8 cellular contexts compared by ENCODE assay signal in the genomic region with DNA sequence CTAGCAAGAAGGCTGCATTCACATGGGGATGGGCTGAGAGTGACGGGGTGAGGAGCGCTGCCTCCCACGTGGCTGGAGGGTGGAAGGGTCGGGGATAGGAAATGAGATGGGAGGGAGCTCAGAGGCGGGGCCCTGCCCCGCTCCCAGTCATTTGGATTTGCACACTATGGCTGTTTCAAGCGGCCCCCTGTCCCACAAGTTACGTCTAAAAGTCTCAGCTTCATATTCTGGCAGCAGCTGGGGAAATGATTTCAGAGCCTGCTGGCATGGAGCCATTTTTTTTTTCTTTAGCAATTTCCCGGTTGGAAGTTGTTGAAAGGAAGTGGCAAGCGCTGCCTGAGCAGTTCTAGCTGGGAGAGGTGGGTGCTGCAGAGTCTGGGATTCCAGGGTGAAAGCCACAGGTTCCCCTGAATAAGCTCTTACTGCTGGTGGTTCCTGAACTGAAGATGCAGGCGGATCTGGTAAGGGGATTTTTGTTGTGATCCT.
DNase-seq lines count a peak whose midpoint lies in the region; ATAC-seq and TF ChIP-seq lines count a peak whose summit lies in the region.

No MANE protein-coding gene starts in this region.

- WGBS in adrenal gland, 4 donors, result 22 to 38% (median 28%) methylated on average over 10 to 11 of the region's 11 CpGs
- WGBS in hepatocyte (ENCODE audit: low lambda C conversion rate, missing lambda C conversion rate), result 47% methylated on average over 10 of the region's 11 CpGs

- TF ChIP-seq CTCF in HFF-Myc (IDR thresholded peaks at IDR 0.05; ENCODE audit: low read depth, low read length, missing control alignments) (no peak), adrenal gland (IDR thresholded peaks at IDR 0.05) (no peak), hepatocyte (IDR thresholded peaks at IDR 0.05; ENCODE audit: poor library complexity) (no peak)

- intact Hi-C loops in adrenal gland (cut with DNase I), result no loop called here

- H3K79me2 ChIP-seq in hepatocyte, result peaks cover 56% of the 10 kb centered on the region

- H3K9me3 ChIP-seq in adrenal gland (replicated peaks in 1 of 3), result no peaks in the 10 kb centered on the region
- no peaks in the 10 kb centered on the region for H3K9me3 ChIP-seq in hepatocyte (ENCODE audit: low read depth)
- H3K9me3 ChIP-seq in stomach smooth muscle (ENCODE audit: control insufficient read depth in 2 of 2, low read length in 2 of 2), result no peaks in the 10 kb centered on the region

- DNase-seq in HFF-Myc (ENCODE audit: extremely low read depth, low read depth), result peak; percentile 75
- peak in 6 of 7 donors; percentile 61 to 83 (median 69) for DNase-seq in adrenal gland
- DNase-seq in hepatocyte (ENCODE audit: low spot score), result peak; percentile 84
- DNase-seq in SIG-M5 treated with dmso at 0.1 percent for 504 hours (lab: John Stamatoyannopoulos, UW; ENCODE audit: unreplicated experiment), result no peak
- no peak for DNase-seq in OCI-M1 (lab: John Stamatoyannopoulos, UW)

- H3K9me2 ChIP-seq in hepatocyte (replicated peaks; ENCODE audit: insufficient read depth), result no peaks in the 10 kb centered on the region

- no peaks in the 10 kb centered on the region for H3K27me3 ChIP-seq in adrenal gland
- no peaks in the 10 kb centered on the region for H3K27me3 ChIP-seq in hepatocyte
- no peaks in the 10 kb centered on the region for H3K27me3 ChIP-seq in stomach smooth muscle (ENCODE audit: control insufficient read depth in 1 of 2, insufficient read depth in 2 of 2, low read length in 2 of 2)

- H4K20me1 ChIP-seq in hepatocyte (ENCODE audit: insufficient read depth, poor library complexity, severe bottlenecking), result no peaks in the 10 kb centered on the region

- TF ChIP-seq POLR2A in adrenal gland (IDR thresholded peaks at IDR 0.05), result no peak

- H3K27ac ChIP-seq in adrenal gland (peak overlapping the region in 4 of 5 donors; percentile 39 to 85 (median 64)), hepatocyte (peak overlapping the region; percentile 90), stomach smooth muscle (ENCODE audit: low read length) (peak overlapping the region; percentile 18)

- H3K4me1 ChIP-seq in adrenal gland (replicated peaks in 1 of 2), result peaks cover 14 to 46% of the 10 kb centered on the region in 2 donors
- H3K4me1 ChIP-seq in hepatocyte (ENCODE audit: insufficient read depth), result peaks cover 26% of the 10 kb centered on the region
- peaks cover 18% of the 10 kb centered on the region for H3K4me1 ChIP-seq in stomach smooth muscle (ENCODE audit: control insufficient read depth, insufficient read depth, low read length)

- H3K4me2 ChIP-seq in hepatocyte, result peak overlapping the region; percentile 62

- H3K4me3 ChIP-seq in HFF-Myc (replicated peaks; ENCODE audit: low read depth, low read length), result peak overlapping the region; percentile 16
- peak overlapping the region in 1 of 4 donors; percentile 18 for H3K4me3 ChIP-seq in adrenal gland
- H3K4me3 ChIP-seq in hepatocyte, result no peak overlapping the region
- peak overlapping the region in 1 of 2 donors; percentile 44 for H3K4me3 ChIP-seq in stomach smooth muscle (ENCODE audit: low read length in 2 of 2)

- no peak for ATAC-seq in HG02642 (IDR thresholded peaks at IDR 0.05; ENCODE audit: poor library complexity, unreplicated experiment)
- no peak for ATAC-seq in GM18868 (IDR thresholded peaks at IDR 0.05; ENCODE audit: unreplicated experiment)

- no peaks in the 10 kb centered on the region for H3K36me3 ChIP-seq in adrenal gland (replicated peaks in 1 of 2)
- H3K36me3 ChIP-seq in hepatocyte (replicated peaks; ENCODE audit: insufficient read depth, low read depth), result no peaks in the 10 kb centered on the region
- H3K36me3 ChIP-seq in stomach smooth muscle (ENCODE audit: control insufficient read depth in 2 of 2, insufficient read depth in 2 of 2, low read length in 2 of 2), result peaks cover 0 to 2% of the 10 kb centered on the region in 2 donors

- H3K9ac ChIP-seq in stomach smooth muscle (ENCODE audit: low read length in 2 of 2), result peak overlapping the region in 1 of 2 donors; percentile 5

- H2AFZ ChIP-seq in hepatocyte, result no peak overlapping the region

Comparison
In these comparisons a context has a peak if more than half of its experiments do, and no peak if none do; other contexts are left out.
1. DNase-seq: peak in HFF-Myc (single experiment), adrenal gland (6 of 7) and hepatocyte (single experiment); none in SIG-M5 treated with dmso at 0.1 percent for 504 hours (single experiment) and OCI-M1 (single experiment).
2. H3K27ac ChIP-seq: peak in every context shown above with its lines; median percentile 90 in hepatocyte; 64 in adrenal gland; 18 in stomach smooth muscle.